22 cellular contexts compared by ENCODE assay signal in genomic region chr18:26965206-26965605, GRCh38.
"Had no signal": no experiment of that assay in that cellular context is flagged by ENCODE, and none has a peak within 500 bp of the region (broad histone marks: within the 10 kb centered on the region; RNA-seq: fewer than 3 reads in every experiment).

No MANE protein-coding gene starts in this region.

- H3K4me1 ChIP-seq: left lung, tibial nerve, upper lobe of right lung had no signal

- ATAC-seq: left lung; natural killer cell; sciatic nerve; stimulated activated effector memory CD8-positive, alpha-beta T cell treated with anti-CD3 and anti-CD28 coated beads, Interleukin-12 subunit alpha, Interleukin-12 subunit beta, amount 100 ng/mL, for 72 hours; stimulated activated naive CD8-positive, alpha-beta T cell treated with anti-CD3 and anti-CD28 coated beads, Interleukin-15, Interleukin-2, amounts not matched to agents 100 U/mL and 50 U/mL, for 24 hours; upper lobe of right lung had no signal

- DNase-seq: dorsolateral prefrontal cortex; effector CD4-positive, alpha-beta T cell; kidney; left lung; natural killer cell; occipital lobe; posterior cingulate gyrus; retina; stimulated activated CD4-positive, alpha-beta T cell treated with anti-CD3 and anti-CD28 coated beads, Interleukin-12 subunit alpha, Interleukin-12 subunit beta, amount 100 ng/mL, for 4 hours; stimulated activated CD4-positive, alpha-beta T cell treated with anti-CD3 and anti-CD28 coated beads, Interleukin-1b, Interleukin-23, amount 100 ng/mL, for 48 hours; stimulated activated CD4-positive, alpha-beta T cell treated with anti-CD3 and anti-CD28 coated beads, Interleukin-4, amount 100 ng/mL, for 24 hours; stimulated activated naive CD8-positive, alpha-beta T cell treated with anti-CD3 and anti-CD28 coated beads, Interleukin-15, Interleukin-2, amounts not matched to agents 100 U/mL and 50 U/mL, for 24 hours; substantia nigra; upper lobe of right lung had no signal

- H3K4me3 ChIP-seq: dorsolateral prefrontal cortex, left lung, lung, ovary, smooth muscle cell, thoracic aorta, tibial nerve, upper lobe of right lung, vagina had no signal

- H3K36me3 ChIP-seq: left lung, ovary, thoracic aorta, tibial nerve, upper lobe of right lung, vagina had no signal

- H3K27ac ChIP-seq: dorsolateral prefrontal cortex, left lung, ovary, thoracic aorta, tibial nerve, upper lobe of right lung, vagina had no signal

- H3K27me3 ChIP-seq: dorsolateral prefrontal cortex, left lung, ovary, tibial nerve, upper lobe of right lung, vagina had no signal

- H3K9me3 ChIP-seq: left lung, ovary, thoracic aorta, tibial nerve, upper lobe of right lung, vagina had no signal
